In the genomic region with DNA sequence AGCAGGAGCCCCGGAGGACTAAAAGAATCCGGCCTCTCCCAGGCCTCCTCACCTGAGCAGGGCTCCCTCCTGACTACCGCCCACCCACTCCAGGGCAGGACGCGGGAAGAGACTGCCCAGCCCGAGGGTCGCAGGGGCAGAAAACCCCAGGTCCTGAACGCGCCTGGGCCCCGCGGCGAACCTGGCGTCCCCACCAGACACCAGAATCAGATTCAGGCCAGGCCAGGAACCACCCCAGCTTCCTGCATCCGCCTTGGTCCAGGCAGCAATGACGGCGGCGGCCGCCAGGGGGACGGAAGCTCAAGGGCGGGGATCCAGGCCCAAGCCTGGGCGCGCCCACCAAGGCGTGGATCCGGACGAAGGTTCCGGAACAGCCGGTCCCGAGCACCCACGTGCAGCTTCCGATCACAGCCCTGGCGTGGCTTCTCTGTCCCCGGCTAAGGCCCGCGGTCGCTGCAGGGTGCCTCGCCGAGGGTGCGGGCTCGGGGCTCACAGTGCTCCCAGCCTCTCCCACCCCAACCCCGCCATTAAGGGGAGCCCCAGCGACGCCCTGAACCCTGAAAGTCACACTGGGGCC, we compare ENCODE assay signal across 8 cellular contexts. TPM values are rescaled to one million over a fixed set of nuclear protein-coding genes. Genes with fewer than 3 reads are reported as not detected.
DNase-seq lines count a peak whose midpoint lies in the region; ATAC-seq and FAIRE-seq lines count a peak whose summit lies in the region.

No MANE protein-coding gene starts in this region.

- peak overlapping the region; percentile 82 for H3K4me2 ChIP-seq in BLaER1

- no peaks in the 10 kb centered on the region for H4K20me1 ChIP-seq in BLaER1

- peak overlapping the region; percentile 63 for H3K4me3 ChIP-seq in BLaER1
- H3K4me3 ChIP-seq in stomach smooth muscle (ENCODE audit: low read length in 2 of 2), result peak overlapping the region; percentile 22 to 57

- H3K4me1 ChIP-seq in BLaER1 (peaks cover 16% of the 10 kb centered on the region), stomach smooth muscle (ENCODE audit: control insufficient read depth, insufficient read depth, low read length) (peaks cover 4% of the 10 kb centered on the region)

- H3K9ac ChIP-seq in BLaER1 (peak overlapping the region; percentile 81), stomach smooth muscle (ENCODE audit: low read length in 2 of 2) (no peak overlapping the region)

- peak; percentile 51 for DNase-seq in OCI-M1 (lab: John Stamatoyannopoulos, UW)
- peak; percentile 96 for DNase-seq in activated gamma-delta T cell treated with Interleukin-2 at 50 U/mL for 16 hours
- peak; percentile 72 to 73 for DNase-seq in frontal cortex (ENCODE audit: low spot score in 2 of 2)
- peak; percentile 22 for DNase-seq in occipital lobe (lab: John Stamatoyannopoulos, UW)
- DNase-seq in UCSD-AML1 (lab: John Stamatoyannopoulos, UW; ENCODE audit: unreplicated experiment), result no peak

- peak; percentile 57 for ATAC-seq in GM21360 (IDR thresholded peaks at IDR 0.05; ENCODE audit: unreplicated experiment)

- H3K27ac ChIP-seq in BLaER1 (peak overlapping the region; percentile 90), stomach smooth muscle (ENCODE audit: low read length) (no peak overlapping the region)

- no peak for FAIRE-seq in frontal cortex (lab: Jason Lieb, UNC)

- H3K9me3 ChIP-seq in BLaER1 (no peaks in the 10 kb centered on the region), stomach smooth muscle (ENCODE audit: control insufficient read depth in 2 of 2, low read length in 2 of 2) (no peaks in the 10 kb centered on the region)

- 0 out of 2 replicates have a peak, but pooled peaks cover 3% of the 10 kb centered on the region for H3K27me3 ChIP-seq in BLaER1
- H3K27me3 ChIP-seq in stomach smooth muscle (ENCODE audit: control insufficient read depth in 1 of 2, insufficient read depth in 2 of 2, low read length in 2 of 2), result peaks cover 0 to 5% of the 10 kb centered on the region in 2 donors

- H3K36me3 ChIP-seq in BLaER1 (no peaks in the 10 kb centered on the region), stomach smooth muscle (ENCODE audit: control insufficient read depth in 2 of 2, insufficient read depth in 2 of 2, low read length in 2 of 2) (no peaks in the 10 kb centered on the region)

RNA-seq across cellular contexts. Expression of a gene that starts 3.6 kb away (rescaled TPM):
- not detected for total RNA-seq in frontal cortex
- 1.1 TPM for total RNA-seq in occipital lobe

RNA-seq across cellular contexts. Expression of a gene that starts 19.3 kb away (rescaled TPM):
- total RNA-seq in frontal cortex, result not detected
- not detected for total RNA-seq in occipital lobe

RNA-seq across cellular contexts. Expression of a gene that starts 25.4 kb away (rescaled TPM):
- total RNA-seq in frontal cortex (under 0.01 TPM), occipital lobe (not detected)

RNA-seq across cellular contexts. Expression of a gene that starts 43.0 kb away (rescaled TPM):
- total RNA-seq in frontal cortex (under 0.01 TPM), occipital lobe (1.4 TPM)
